In genomic region chr10:107166378-107166777, GRCh38 we compare ENCODE assay signal across 3 cellular contexts.
TF ChIP-seq lines count a peak whose summit lies in the region.

No MANE protein-coding gene starts in this region.

TF ChIP-seq in SK-N-SH, 30 proteins besides CTCF, POLR2A, EP300 and RAD21:
- TF ChIP-seq REST (IDR thresholded peaks at IDR 0.05; ENCODE audit: low read depth, low read length), result no peak
- TF ChIP-seq, protein P1, sequence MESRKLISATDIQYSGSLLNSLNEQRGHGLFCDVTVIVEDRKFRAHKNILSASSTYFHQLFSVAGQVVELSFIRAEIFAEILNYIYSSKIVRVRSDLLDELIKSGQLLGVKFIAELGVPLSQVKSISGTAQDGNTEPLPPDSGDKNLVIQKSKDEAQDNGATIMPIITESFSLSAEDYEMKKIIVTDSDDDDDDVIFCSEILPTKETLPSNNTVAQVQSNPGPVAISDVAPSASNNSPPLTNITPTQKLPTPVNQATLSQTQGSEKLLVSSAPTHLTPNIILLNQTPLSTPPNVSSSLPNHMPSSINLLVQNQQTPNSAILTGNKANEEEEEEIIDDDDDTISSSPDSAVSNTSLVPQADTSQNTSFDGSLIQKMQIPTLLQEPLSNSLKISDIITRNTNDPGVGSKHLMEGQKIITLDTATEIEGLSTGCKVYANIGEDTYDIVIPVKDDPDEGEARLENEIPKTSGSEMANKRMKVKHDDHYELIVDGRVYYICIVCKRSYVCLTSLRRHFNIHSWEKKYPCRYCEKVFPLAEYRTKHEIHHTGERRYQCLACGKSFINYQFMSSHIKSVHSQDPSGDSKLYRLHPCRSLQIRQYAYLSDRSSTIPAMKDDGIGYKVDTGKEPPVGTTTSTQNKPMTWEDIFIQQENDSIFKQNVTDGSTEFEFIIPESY (IDR thresholded peaks at IDR 0.05; ENCODE audit: borderline replicate concordance, low read depth), result no peak
- no peak for TF ChIP-seq MXI1 (IDR thresholded peaks at IDR 0.05; ENCODE audit: low read depth, low read length)
- TF ChIP-seq NRF1 (IDR thresholded peaks at IDR 0.05; ENCODE audit: low read depth, low read length), result no peak
- TF ChIP-seq, protein P2, sequence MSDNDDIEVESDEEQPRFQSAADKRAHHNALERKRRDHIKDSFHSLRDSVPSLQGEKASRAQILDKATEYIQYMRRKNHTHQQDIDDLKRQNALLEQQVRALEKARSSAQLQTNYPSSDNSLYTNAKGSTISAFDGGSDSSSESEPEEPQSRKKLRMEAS (IDR thresholded peaks at IDR 0.05; ENCODE audit: low read depth), result no peak
- no peak for TF ChIP-seq FOXM1 (IDR thresholded peaks at IDR 0.05; ENCODE audit: low read depth)
- TF ChIP-seq TCF12 (IDR thresholded peaks at IDR 0.05), result no peak
- TF ChIP-seq SIN3A (IDR thresholded peaks at IDR 0.05; ENCODE audit: borderline replicate concordance, low read depth, low read length), result no peak
- no peak for TF ChIP-seq GATA2 (CRISPR knock-in tag; IDR thresholded peaks at IDR 0.05)
- TF ChIP-seq YY1 (IDR thresholded peaks at IDR 0.05; ENCODE audit: low read depth), result no peak
- TF ChIP-seq EZH2phosphoT487 (IDR thresholded peaks at IDR 0.05; ENCODE audit: borderline replicate concordance, low read depth), result no peak
TF ChIP-seq in SK-N-SH: peak in this region for 0.

TF ChIP-seq in SK-N-SH treated with all-trans-retinoic acid at 6 μM for 48 hours, 23 proteins besides CTCF, POLR2A, EP300 and RAD21:
- TF ChIP-seq ZNF70 (CRISPR knock-in tag; IDR thresholded peaks at IDR 0.05), result no peak
- no peak for TF ChIP-seq CSDC2 (CRISPR knock-in tag; IDR thresholded peaks at IDR 0.05)
- TF ChIP-seq ZFP30 (CRISPR knock-in tag; IDR thresholded peaks at IDR 0.05), result no peak
- no peak for TF ChIP-seq ESRRG (CRISPR knock-in tag; IDR thresholded peaks at IDR 0.05)
- TF ChIP-seq ZC3H10 (CRISPR knock-in tag; IDR thresholded peaks at IDR 0.05), result no peak
- TF ChIP-seq SNAI2 (CRISPR knock-in tag; IDR thresholded peaks at IDR 0.05), result no peak
- no peak for TF ChIP-seq CSRNP3 (CRISPR knock-in tag; IDR thresholded peaks at IDR 0.05)
- no peak for TF ChIP-seq ZNF8 (CRISPR knock-in tag; IDR thresholded peaks at IDR 0.05)
- TF ChIP-seq TOX (CRISPR knock-in tag; IDR thresholded peaks at IDR 0.05; ENCODE audit: borderline replicate concordance), result no peak
- TF ChIP-seq ISL1 (CRISPR knock-in tag; IDR thresholded peaks at IDR 0.05), result no peak
- no peak for TF ChIP-seq GLIS3 (CRISPR knock-in tag; IDR thresholded peaks at IDR 0.05)
- no peak for TF ChIP-seq ZFP3 (CRISPR knock-in tag; IDR thresholded peaks at IDR 0.05)
- TF ChIP-seq ARNTL (CRISPR knock-in tag; IDR thresholded peaks at IDR 0.05; ENCODE audit: borderline replicate concordance, low read depth), result no peak
- no peak for TF ChIP-seq TCF4 (CRISPR knock-in tag; IDR thresholded peaks at IDR 0.05; ENCODE audit: borderline replicate concordance)
- no peak for TF ChIP-seq ZNF565 (CRISPR knock-in tag; conservative IDR thresholded peaks at IDR 0.05; ENCODE audit: low read depth)

TF ChIP-seq in H1, 55 proteins besides CTCF, POLR2A, EP300 and RAD21:
- TF ChIP-seq SP2 (IDR thresholded peaks at IDR 0.05; ENCODE audit: low read length) (no peak), KDM5A (IDR thresholded peaks at IDR 0.05; ENCODE audit: low read length) (no peak), ZNF274 (IDR thresholded peaks at IDR 0.05; ENCODE audit: borderline replicate concordance, extremely low read depth, low read length) (no peak), EGR1 (IDR thresholded peaks at IDR 0.05; ENCODE audit: borderline replicate concordance, low read depth, low read length) (no peak), TBP (IDR thresholded peaks at IDR 0.05; ENCODE audit: low read depth, low read length) (no peak), TAF1 (IDR thresholded peaks at IDR 0.05; ENCODE audit: low read depth, low read length) (no peak), E2F6 (IDR thresholded peaks at IDR 0.05) (no peak), BRCA1 (IDR thresholded peaks at IDR 0.05; ENCODE audit: low read depth, low read length) (no peak), SP4 (IDR thresholded peaks at IDR 0.05; ENCODE audit: low read length) (no peak), CBX5 (IDR thresholded peaks at IDR 0.05; ENCODE audit: low read depth, low read length) (no peak), SRF (IDR thresholded peaks at IDR 0.05; ENCODE audit: low read depth, low read length) (no peak), SIN3A (conservative IDR thresholded peaks at IDR 0.05 in 1 of 2, IDR thresholded peaks at IDR 0.05 in 1 of 2; ENCODE audit: low read depth in 1 of 2, low read length in 2 of 2) (no peak), SUZ12 (IDR thresholded peaks at IDR 0.05; ENCODE audit: low read length) (no peak), RNF2 (IDR thresholded peaks at IDR 0.05; ENCODE audit: borderline replicate concordance, low read depth, low read length, missing control alignments, poor library complexity, severe bottlenecking) (no peak), JUN (IDR thresholded peaks at IDR 0.05; ENCODE audit: low read depth, low read length) (no peak)
